ENCODE assay signal across 11 cellular contexts in genomic region chr2:10431797-10432196, GRCh38. TPM values are rescaled to one million over a fixed set of nuclear protein-coding genes. Genes with fewer than 3 reads are reported as not detected.
DNase-seq lines count a peak whose midpoint lies in the region; ATAC-seq and TF ChIP-seq lines count a peak whose summit lies in the region.
"Had no signal": no experiment of that assay in that cellular context is flagged by ENCODE, and none has a peak within 500 bp of the region (broad histone marks: within the 10 kb centered on the region; RNA-seq: fewer than 3 reads in every experiment).

No MANE protein-coding gene starts in this region.

- intact Hi-C loops in CD8-positive, alpha-beta T cell (cut with DNase I, micrococcal nuclease): no loop called here
- intact Hi-C loops in heart left ventricle (cut with DNase I): loop anchor here in 9 of 10 donors (2.0 to 10.0 kb wide), 9 partner anchors 157 to 627 kb away; no protein-coding TSS in a partner anchor

- no peak overlapping the region for H3K27ac ChIP-seq in CD8-positive, alpha-beta T cell (ENCODE audit: low read depth, low read length)
- no peak overlapping the region for H3K27ac ChIP-seq in HUES48 (ENCODE audit: low read depth, low read length)
- no peak overlapping the region for H3K27ac ChIP-seq in endodermal cell (ENCODE audit: low read depth, low read length)
- no peak overlapping the region for H3K27ac ChIP-seq in heart left ventricle
- H3K27ac ChIP-seq: breast epithelium had no signal

- peaks cover 2% of the 10 kb centered on the region for H3K27me3 Mint-ChIP-seq in CD8-positive, alpha-beta T cell (ENCODE audit: low read depth)
- H3K27me3 Mint-ChIP-seq in endodermal cell (ENCODE audit: insufficient read depth): peaks cover 4% of the 10 kb centered on the region
- H3K27me3 Mint-ChIP-seq in nephron progenitor cell (ENCODE audit: low read depth, poor library complexity): peaks cover 24% of the 10 kb centered on the region
- no peaks in the 10 kb centered on the region for H3K27me3 Mint-ChIP-seq in osteocyte (ENCODE audit: unreplicated experiment)

- WGBS in endodermal cell (ENCODE audit: insufficient coverage in 1 of 2, insufficient read length in 1 of 2), 2 experiments: 85 to 92% methylated on average over 7 to 16 of the region's 16 CpGs
- 71 to 77% (median 73%) methylated on average over 14 to 16 of the region's 16 CpGs for WGBS in heart left ventricle, 4 donors

- H3K4me3 ChIP-seq in CD8-positive, alpha-beta T cell (ENCODE audit: low read depth, low read length): peak overlapping the region; percentile 35
- peak overlapping the region; percentile 64 for H3K4me3 ChIP-seq in HUES48 (ENCODE audit: low read depth, low read length)
- no peak overlapping the region for H3K4me3 ChIP-seq in endodermal cell (ENCODE audit: low read length)
- H3K4me3 ChIP-seq in heart left ventricle: peak overlapping the region in 3 of 12 donors; percentile 44 to 61 (median 51)

- TF ChIP-seq CTCF in CD8-positive, alpha-beta T cell (IDR thresholded peaks at IDR 0.05): no peak
- peak; percentile 16 for TF ChIP-seq CTCF in endodermal cell (conservative IDR thresholded peaks at IDR 0.05)
- TF ChIP-seq CTCF in nephron progenitor cell (IDR thresholded peaks at IDR 0.05): no peak
- TF ChIP-seq CTCF in osteocyte (IDR thresholded peaks at IDR 0.05): no peak
- no peak for TF ChIP-seq CTCF in heart left ventricle (IDR thresholded peaks at IDR 0.05)

- POLR2A ChIA-PET in CD8-positive, alpha-beta T cell (lab: Charles Lee): interaction anchor here (1.0 kb wide), 1 partner anchor 16 kb away, joined by 3 read pairs; the partner anchor contains the start of gene ODC1

- no peaks in the 10 kb centered on the region for H3K9me3 Mint-ChIP-seq in CD8-positive, alpha-beta T cell
- no peaks in the 10 kb centered on the region for H3K9me3 Mint-ChIP-seq in endodermal cell
- no peaks in the 10 kb centered on the region for H3K9me3 Mint-ChIP-seq in nephron progenitor cell
- H3K9me3 Mint-ChIP-seq in osteocyte (ENCODE audit: unreplicated experiment): no peaks in the 10 kb centered on the region

- H3K27ac Mint-ChIP-seq in CD8-positive, alpha-beta T cell: no peak overlapping the region
- H3K27ac Mint-ChIP-seq in endodermal cell: no peak overlapping the region
- H3K27ac Mint-ChIP-seq in nephron progenitor cell: no peak overlapping the region
- no peak overlapping the region for H3K27ac Mint-ChIP-seq in osteocyte (ENCODE audit: unreplicated experiment)

- peaks cover 12% of the 10 kb centered on the region for H3K36me3 Mint-ChIP-seq in CD8-positive, alpha-beta T cell
- H3K36me3 Mint-ChIP-seq in endodermal cell (ENCODE audit: low read depth): no peaks in the 10 kb centered on the region
- no peaks in the 10 kb centered on the region for H3K36me3 Mint-ChIP-seq in nephron progenitor cell (ENCODE audit: low read depth)
- peaks cover 4% of the 10 kb centered on the region for H3K36me3 Mint-ChIP-seq in osteocyte (ENCODE audit: unreplicated experiment)

- no peaks in the 10 kb centered on the region for H3K27me3 ChIP-seq in CD8-positive, alpha-beta T cell (ENCODE audit: insufficient read depth, low read length)
- H3K27me3 ChIP-seq in HUES48 (ENCODE audit: control insufficient read depth, insufficient read depth, low read length): peaks cover 11% of the 10 kb centered on the region
- no peaks in the 10 kb centered on the region for H3K27me3 ChIP-seq in endodermal cell (ENCODE audit: control insufficient read depth, insufficient read depth, low read length, poor library complexity, severe bottlenecking)
- H3K27me3 ChIP-seq in heart left ventricle: peaks cover 0 to 7% (median 0%) of the 10 kb centered on the region in 9 donors

- H3K4me3 Mint-ChIP-seq in CD8-positive, alpha-beta T cell: peak overlapping the region; percentile 58
- H3K4me3 Mint-ChIP-seq in endodermal cell: peak overlapping the region; percentile 31
- peak overlapping the region; percentile 20 for H3K4me3 Mint-ChIP-seq in nephron progenitor cell
- H3K4me3 Mint-ChIP-seq in osteocyte (ENCODE audit: unreplicated experiment): no peak overlapping the region

- no peaks in the 10 kb centered on the region for H3K9me3 ChIP-seq in CD8-positive, alpha-beta T cell (ENCODE audit: low read length)
- H3K9me3 ChIP-seq in HUES48 (ENCODE audit: control insufficient read depth, insufficient read depth, low read length) (no peaks in the 10 kb centered on the region), endodermal cell (ENCODE audit: control insufficient read depth, low read length) (no peaks in the 10 kb centered on the region), heart left ventricle (no peaks in the 10 kb centered on the region)
- H3K9me3 ChIP-seq: breast epithelium had no signal

- no peak for DNase-seq in CD8-positive, alpha-beta T cell
- DNase-seq in endodermal cell (no peak), nephron progenitor cell (no peak), osteocyte (ENCODE audit: extremely low spot score, unreplicated experiment) (no peak), heart left ventricle (no peak), NCI-H748 (lab: John Stamatoyannopoulos, UW; ENCODE audit: unreplicated experiment) (no peak), ecto neural progenitor cell (ENCODE audit: low spot score) (no peak)
- DNase-seq: foreskin melanocyte; stimulated activated CD4-positive, alpha-beta T cell treated with anti-CD3 and anti-CD28 coated beads, Interleukin-4, amount 100 ng/mL, for 24 hours had no signal

- H3K9ac ChIP-seq in HUES48 (ENCODE audit: low read depth, low read length): no peak overlapping the region
- H3K9ac ChIP-seq in endodermal cell (ENCODE audit: extremely low read depth, low read length, poor library complexity, severe bottlenecking): no peak overlapping the region

- no peak for ATAC-seq in CD8-positive, alpha-beta T cell
- no peak for ATAC-seq in heart left ventricle

- CTCF ChIA-PET in CD8-positive, alpha-beta T cell (lab: Charles Lee): interaction anchor here (0.6 to 8.6 kb wide), 5 partner anchors 15 to 377 kb away, joined by 3 to 135 read pairs (median 13); partner anchors contain the start of genes ODC1 and RRM2

- H3K36me3 ChIP-seq in CD8-positive, alpha-beta T cell (ENCODE audit: insufficient read depth, low read length): no peaks in the 10 kb centered on the region
- no peaks in the 10 kb centered on the region for H3K36me3 ChIP-seq in HUES48 (ENCODE audit: control insufficient read depth, insufficient read depth, low read length)
- H3K36me3 ChIP-seq in endodermal cell (ENCODE audit: control insufficient read depth, insufficient read depth, low read length): no peaks in the 10 kb centered on the region
- peaks cover 0 to 13% (median 5%) of the 10 kb centered on the region in 9 donors for H3K36me3 ChIP-seq in heart left ventricle
- H3K36me3 ChIP-seq: breast epithelium had no signal

- peaks cover 14% of the 10 kb centered on the region for H3K4me1 ChIP-seq in CD8-positive, alpha-beta T cell (ENCODE audit: insufficient read depth, low read length)
- H3K4me1 ChIP-seq in HUES48 (ENCODE audit: control insufficient read depth, insufficient read depth, low read length) (no peaks in the 10 kb centered on the region), endodermal cell (ENCODE audit: control insufficient read depth, insufficient read depth, low read length) (no peaks in the 10 kb centered on the region), heart left ventricle (peaks cover 0 to 20% (median 1%) of the 10 kb centered on the region in 12 donors)

- no peak for TF ChIP-seq POLR2A in heart left ventricle (IDR thresholded peaks at IDR 0.05)

- peaks cover 16% of the 10 kb centered on the region for H3K4me1 Mint-ChIP-seq in CD8-positive, alpha-beta T cell (ENCODE audit: low read depth)
- no peaks in the 10 kb centered on the region for H3K4me1 Mint-ChIP-seq in endodermal cell
- H3K4me1 Mint-ChIP-seq in nephron progenitor cell: peaks cover 29% of the 10 kb centered on the region
- peaks cover 21% of the 10 kb centered on the region for H3K4me1 Mint-ChIP-seq in osteocyte (ENCODE audit: unreplicated experiment)

RNA-seq across cellular contexts. Expression of gene ODC1, which starts 16.3 kb away (rescaled TPM):
- total RNA-seq in CD8-positive, alpha-beta T cell: 100 to 1,000 TPM; 157 to 162 TPM
- total RNA-seq in endodermal cell (100 to 1,000 TPM; 108 to 152 TPM), osteocyte (41.7 and 44.8 TPM in 2 replicates), heart left ventricle (10 to 100 TPM; 28.6 to 77.6 (median 48.2) TPM)
- polyA plus RNA-seq in endodermal cell (2013, experiment 1 of 2): 336 TPM
- polyA plus RNA-seq in endodermal cell (2013, experiment 2 of 2): 282 TPM
- polyA plus RNA-seq in heart left ventricle: 100 to 1,000 TPM in 1 of 2 donors, 1 to 10 TPM in 1; 6.1 to 103 TPM

Comparison
In these comparisons a context has a peak if more than half of its experiments do, and no peak if none do; other contexts are left out.
1. intact Hi-C loops: an anchor here in heart left ventricle (2.0 to 10.0 kb wide); none called in CD8-positive, alpha-beta T cell.